35 cellular contexts compared by ENCODE assay signal in the genomic region with DNA sequence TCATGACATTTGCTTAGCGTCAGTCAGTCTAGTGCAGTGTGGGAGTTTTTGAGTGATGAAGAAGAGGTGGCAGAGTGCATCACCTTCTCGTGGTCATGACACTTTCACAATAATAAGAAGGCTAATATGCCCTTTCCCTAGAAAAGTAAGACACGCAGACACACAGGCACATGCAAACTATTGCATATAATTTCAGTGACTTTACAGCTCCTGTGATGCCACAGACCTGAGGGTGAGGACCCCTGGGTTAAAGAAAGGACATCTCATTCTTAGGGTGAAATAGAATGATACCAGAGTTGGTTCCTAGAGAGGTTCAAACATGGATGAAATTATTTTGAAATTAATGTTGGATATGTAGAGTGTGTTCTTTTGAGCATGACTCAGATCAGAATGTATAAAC.
"Had no signal": no experiment of that assay in that cellular context is flagged by ENCODE, and none has a peak within 500 bp of the region (broad histone marks: within the 10 kb centered on the region; RNA-seq: fewer than 3 reads in every experiment).

No MANE protein-coding gene starts in this region.

- H3K36me3 ChIP-seq: MG63 had no signal

- DNase-seq: Karpas-422, Kasumi-1, MG63, MM.1S, MV-4-11, NCI-H1048, NCI-H1092, NCI-H1092 treated with DMSO at 0.1 percent for 48 hours, NCI-H1105, NCI-H1105 treated with DMSO at 0.1 percent for 48 hours, NCI-H1417, NCI-H1417 treated with DMSO at 0.1 percent for 48 hours, NCI-H1436, NCI-H1436 treated with DMSO at 0.1 percent for 48 hours, NCI-H146, NCI-H1694, NCI-H1694 treated with DMSO at 0.1 percent for 48 hours, NCI-H187, NCI-H187 treated with DMSO at 0.1 percent for 48 hours, NCI-H1930, NCI-H2029, NCI-H2029 treated with DMSO at 0.1 percent for 48 hours, NCI-H2081, NCI-H2081 treated with DMSO at 0.1 percent for 48 hours, NCI-H2107, NCI-H2171, NCI-H2171 treated with DMSO at 0.1 percent for 48 hours, NCI-H2227 treated with DMSO at 0.1 percent for 48 hours, NCI-H226, NCI-H345, NCI-H446, NCI-H446 treated with DMSO at 0.1 percent for 48 hours, NCI-H510A, NCI-H510A treated with DMSO at 0.1 percent for 48 hours had no signal

- H3K9ac ChIP-seq: KMS-11 had no signal

- H3K4me2 ChIP-seq: KMS-11 had no signal

- H3K27me3 ChIP-seq: MG63 had no signal

- H3K27ac ChIP-seq: KMS-11 had no signal

- H3K9me3 ChIP-seq: MG63 had no signal

- H3K4me3 ChIP-seq: MG63 had no signal
